In the genomic region with DNA sequence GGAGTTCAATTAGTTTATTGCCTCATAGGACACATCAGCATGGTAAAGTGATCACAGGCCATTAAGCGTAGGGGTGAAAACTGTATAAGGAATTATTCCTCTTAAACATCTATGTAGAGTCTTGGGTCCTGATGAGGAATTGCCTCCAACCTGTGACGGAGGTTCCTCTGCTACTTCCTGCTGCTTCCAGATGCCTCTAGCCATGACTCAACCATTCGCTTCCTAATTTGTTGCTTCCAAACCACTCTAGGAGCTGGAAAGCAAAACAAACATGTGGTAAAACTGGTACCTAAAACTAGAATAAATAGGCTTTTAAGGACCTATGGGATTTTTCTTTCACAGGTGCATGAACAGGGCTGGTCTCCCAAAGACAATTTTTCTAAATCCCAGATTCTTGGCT, we compare ENCODE assay signal across 20 cellular contexts.
A peak's percentile ranks its signal among the peaks of the same experiment; 100 is the strongest.
DNase-seq lines count a peak whose midpoint lies in the region; ATAC-seq, FAIRE-seq and TF ChIP-seq lines count a peak whose summit lies in the region.
"Had no signal": no experiment of that assay in that cellular context is flagged by ENCODE, and none has a peak within 500 bp of the region (broad histone marks: within the 10 kb centered on the region; RNA-seq: fewer than 3 reads in every experiment).

No MANE protein-coding gene starts in this region.

- H3K36me3 ChIP-seq in mesenchymal stem cell (ENCODE audit: control insufficient read depth in 1 of 2, insufficient read depth in 2 of 2, low read depth in 1 of 2, low read length in 2 of 2), result no peaks in the 10 kb centered on the region
- H3K36me3 ChIP-seq: right atrium auricular region had no signal

- H3K36me3 Mint-ChIP-seq in chondrocyte (ENCODE audit: low read depth), result peaks cover 5% of the 10 kb centered on the region

- no peak overlapping the region for H4K8ac ChIP-seq in mesenchymal stem cell (ENCODE audit: low read length)

- H4K91ac ChIP-seq in mesenchymal stem cell (ENCODE audit: low read length), result no peak overlapping the region

- no peak overlapping the region for H3K4ac ChIP-seq in mesenchymal stem cell (ENCODE audit: low read depth in 1 of 2, low read length in 2 of 2)

- H2BK5ac ChIP-seq in mesenchymal stem cell (ENCODE audit: low read depth, low read length, poor library complexity, severe bottlenecking), result no peak overlapping the region

- DNase-seq in DMS 273 treated with DMSO at 0.1 percent for 48 hours (lab: John Stamatoyannopoulos, UW), result peak; percentile 27
- DNase-seq in M059J (ENCODE audit: low read depth), result peak; percentile 44
- no peak for DNase-seq in chondrocyte (ENCODE audit: low spot score)
- peak; percentile 47 for DNase-seq in mesenchymal stem cell
- no peak for DNase-seq in GM19239 (ENCODE audit: insufficient read length, low spot score)
- DNase-seq in NCI-H446 treated with DMSO at 0.1 percent for 48 hours (lab: John Stamatoyannopoulos, UW), result no peak
- DNase-seq in RCC 7860 (ENCODE audit: low spot score), result no peak
- DNase-seq: activated CD4-positive, alpha-beta T cell treated with anti-CD3 and anti-CD28 coated beads, Interleukin-2, amount 10 ng/mL, durations not matched to agents 24 days and 14 days; activated naive CD4-positive, alpha-beta T cell treated with anti-CD3 and anti-CD28 coated beads, Interleukin-2, amount 50 U/mL, for 16 hours; activated T-cell treated with anti-CD3 and anti-CD28 coated beads for 4 hours; effector memory CD4-positive, alpha-beta T cell; NCI-H1048; SIG-M5; stimulated activated CD4-positive, alpha-beta T cell treated with anti-CD3 and anti-CD28 coated beads, Interleukin-1b, Interleukin-23, amount 100 ng/mL, for 48 hours; substantia nigra had no signal

- no peak overlapping the region for H2BK12ac ChIP-seq in mesenchymal stem cell (ENCODE audit: low read length in 2 of 2)

- peaks cover 6% of the 10 kb centered on the region for H3K9me3 Mint-ChIP-seq in chondrocyte (ENCODE audit: low read depth)
- H3K9me3 Mint-ChIP-seq: activated CD4-positive, alpha-beta T cell treated with anti-CD3 and anti-CD28 coated beads, Interleukin-2, amount 10 ng/mL, durations not matched to agents 24 days and 14 days had no signal

- H3K14ac ChIP-seq in mesenchymal stem cell (ENCODE audit: low read length in 2 of 2), result no peak overlapping the region

- H3K4me1 Mint-ChIP-seq in chondrocyte (ENCODE audit: low read depth), result peaks cover 7% of the 10 kb centered on the region

- no peaks in the 10 kb centered on the region for H3K27me3 ChIP-seq in mesenchymal stem cell (ENCODE audit: control insufficient read depth in 1 of 2, insufficient read depth in 1 of 2, low read length in 2 of 2)
- H3K27me3 ChIP-seq: right atrium auricular region had no signal

- WGBS in mesenchymal stem cell, result 55% methylated on average over 2 of the region's 3 CpGs

- no peak overlapping the region for H3K4me3 Mint-ChIP-seq in chondrocyte (ENCODE audit: unreplicated experiment)
- H3K4me3 Mint-ChIP-seq: activated CD4-positive, alpha-beta T cell treated with anti-CD3 and anti-CD28 coated beads, Interleukin-2, amount 10 ng/mL, durations not matched to agents 24 days and 14 days; T-helper 2 cell treated with Interferon-gamma antibody and Interleukin-4, amounts not matched to agents 5 μg/mL and 100 μg/mL, for 36 hours had no signal

- FAIRE-seq in GM19239 (lab: Jason Lieb, UNC) (no peak), RCC 7860 (lab: Jason Lieb, UNC) (no peak)
- FAIRE-seq: H1, HepG2 had no signal

- no peak overlapping the region for H2BK15ac ChIP-seq in mesenchymal stem cell (ENCODE audit: low read depth, poor library complexity, severe bottlenecking)

- ATAC-seq in HG02973 (IDR thresholded peaks at IDR 0.05; ENCODE audit: unreplicated experiment), result no peak
- ATAC-seq: HepG2 had no signal

- H2BK120ac ChIP-seq in mesenchymal stem cell (ENCODE audit: low read depth, low read length), result no peak overlapping the region

- H2AK5ac ChIP-seq in mesenchymal stem cell (ENCODE audit: low read length, severe bottlenecking), result no peak overlapping the region

- no peak for TF ChIP-seq CTCF in chondrocyte (IDR thresholded peaks at IDR 0.05)

- peaks cover 13% of the 10 kb centered on the region for H3K9me3 ChIP-seq in mesenchymal stem cell (ENCODE audit: control insufficient read depth, low read length)
- H3K9me3 ChIP-seq: right atrium auricular region had no signal

- no peaks in the 10 kb centered on the region for H3K4me1 ChIP-seq in mesenchymal stem cell (ENCODE audit: control insufficient read depth, insufficient read depth, low read depth, low read length)
- H3K4me1 ChIP-seq: right atrium auricular region had no signal

- H2AFZ ChIP-seq in mesenchymal stem cell (ENCODE audit: low read depth, low read length), result no peak overlapping the region

- H3K27me3 Mint-ChIP-seq in chondrocyte (ENCODE audit: low read depth), result no peaks in the 10 kb centered on the region
- H3K27me3 Mint-ChIP-seq: activated CD4-positive, alpha-beta T cell treated with anti-CD3 and anti-CD28 coated beads, Interleukin-2, amount 10 ng/mL, durations not matched to agents 24 days and 14 days had no signal

- peak overlapping the region; percentile 14 for H3K27ac Mint-ChIP-seq in chondrocyte (ENCODE audit: unreplicated experiment)
- H3K27ac Mint-ChIP-seq: activated CD4-positive, alpha-beta T cell treated with anti-CD3 and anti-CD28 coated beads, Interleukin-2, amount 10 ng/mL, durations not matched to agents 24 days and 14 days; T-helper 2 cell treated with Interferon-gamma antibody and Interleukin-4, amounts not matched to agents 5 μg/mL and 100 μg/mL, for 36 hours had no signal

- no peak overlapping the region for H3K9ac ChIP-seq in mesenchymal stem cell (ENCODE audit: low read length)

- no peak overlapping the region for H3K18ac ChIP-seq in mesenchymal stem cell (ENCODE audit: low read depth in 1 of 2, low read length in 2 of 2)

- peaks cover 14% of the 10 kb centered on the region for H3K79me1 ChIP-seq in mesenchymal stem cell (replicated peaks; ENCODE audit: low read length, poor library complexity, severe bottlenecking)

- no peak overlapping the region for H3K23ac ChIP-seq in mesenchymal stem cell (ENCODE audit: low read length in 2 of 2)

- H3K4me2 ChIP-seq in mesenchymal stem cell (ENCODE audit: low read length, poor library complexity, severe bottlenecking), result no peak overlapping the region

- no peak overlapping the region for H3K27ac ChIP-seq in mesenchymal stem cell (ENCODE audit: low read length, poor library complexity, severe bottlenecking)
- H3K27ac ChIP-seq: right atrium auricular region had no signal

- H3K4me3 ChIP-seq in mesenchymal stem cell (ENCODE audit: insufficient read depth in 1 of 2, low read depth in 1 of 2, low read length in 2 of 2), result no peak overlapping the region
- H3K4me3 ChIP-seq: right atrium auricular region had no signal

Comparison
In these comparisons a context has a peak if more than half of its experiments do, and no peak if none do; other contexts are left out.
1. DNase-seq: peak in DMS 273 treated with DMSO at 0.1 percent for 48 hours (single experiment), M059J (single experiment) and mesenchymal stem cell (single experiment); none in chondrocyte (single experiment), GM19239 (single experiment), NCI-H446 treated with DMSO at 0.1 percent for 48 hours (single experiment) and RCC 7860 (single experiment).